In the genomic region with DNA sequence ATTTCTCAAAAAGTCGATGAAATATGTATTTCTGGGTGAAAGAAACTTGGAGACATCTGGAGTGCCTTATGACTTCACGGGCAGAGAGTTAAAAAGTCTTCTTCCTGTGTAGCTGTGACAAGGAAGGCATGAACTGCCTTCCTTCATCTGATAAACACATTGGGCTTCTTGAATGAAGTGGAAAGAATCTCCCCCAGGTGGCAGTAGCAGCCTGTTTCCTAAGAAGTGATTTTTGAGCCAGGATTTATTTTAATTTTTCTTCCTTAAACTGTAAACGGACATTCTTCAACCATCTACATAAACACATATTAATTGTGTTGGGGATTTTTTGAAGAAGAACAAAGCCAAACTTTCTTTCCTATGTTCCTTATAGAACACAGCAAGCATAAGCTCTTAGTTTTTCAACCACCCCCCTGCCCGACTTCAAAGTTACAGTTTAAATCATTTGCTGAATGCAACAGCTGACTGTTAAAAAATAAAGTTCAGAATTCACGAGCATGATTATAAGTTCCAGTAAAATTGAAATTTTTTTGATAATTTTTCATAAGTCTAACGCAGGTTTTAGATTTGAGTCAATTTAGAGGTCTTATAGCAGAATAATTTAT, we compare ENCODE assay signal across 9 cellular contexts. TPM values are rescaled to one million over a fixed set of nuclear protein-coding genes. Genes with fewer than 3 reads are reported as not detected.
DNase-seq lines count a peak whose midpoint lies in the region; ATAC-seq, FAIRE-seq and TF ChIP-seq lines count a peak whose summit lies in the region.
"Had no signal": no experiment of that assay in that cellular context is flagged by ENCODE, and none has a peak within 500 bp of the region (broad histone marks: within the 10 kb centered on the region; RNA-seq: fewer than 3 reads in every experiment).

No MANE protein-coding gene starts in this region.

- H3K36me3 Mint-ChIP-seq in activated T-helper 1 cell treated with anti-CD3 and anti-CD28 coated beads, Interleukin-12 subunit alpha, Interleukin-12 subunit beta, Interleukin-2, Interleukin-4 antibody, amounts not matched to agents 30 ng/mL and 10 ng/mL and 1 ng/mL, durations not matched to agents 14 hours and 24 hours and 36 hours (ENCODE audit: low read depth) = no peaks in the 10 kb centered on the region

- H3K79me2 ChIP-seq in keratinocyte (ENCODE audit: control insufficient read depth, insufficient read depth, low read length) = no peaks in the 10 kb centered on the region

- H3K4me1 Mint-ChIP-seq in activated T-helper 1 cell treated with anti-CD3 and anti-CD28 coated beads, Interleukin-12 subunit alpha, Interleukin-12 subunit beta, Interleukin-2, Interleukin-4 antibody, amounts not matched to agents 30 ng/mL and 10 ng/mL and 1 ng/mL, durations not matched to agents 14 hours and 24 hours and 36 hours (ENCODE audit: low read depth) = no peaks in the 10 kb centered on the region

- peak; percentile 95 for FAIRE-seq in keratinocyte (lab: Jason Lieb, UNC)

- CTCF ChIA-PET in GM10248 (lab: Yijun Ruan, JAX) = interaction anchor here (0.6 to 3.6 kb wide), 12 partner anchors 10 to 1367 kb away, joined by 3 to 14 read pairs (median 4); no protein-coding TSS in a partner anchor

- H3K4me2 ChIP-seq in keratinocyte (ENCODE audit: control insufficient read depth, extremely low read depth, insufficient read depth, low read depth, low read length) = no peak overlapping the region

- POLR2A ChIA-PET in GM10248 (lab: Yijun Ruan, JAX) = no interaction called here

- dilution Hi-C loops in keratinocyte (cut with MboI; ENCODE audit: extremely low pct_ligation_motif_present, low sequenced_read_pairs) = no loop called here

- H3K9me3 ChIP-seq in ascending aorta (no peaks in the 10 kb centered on the region), keratinocyte (ENCODE audit: control insufficient read depth, low read depth, low read length) (no peaks in the 10 kb centered on the region), thoracic aorta (no peaks in the 10 kb centered on the region)

- peak; percentile 72 for ATAC-seq in HG02798 (IDR thresholded peaks at IDR 0.05; ENCODE audit: poor library complexity, unreplicated experiment)
- no peak for ATAC-seq in thoracic aorta (ENCODE audit: insufficient number of reproducible peaks, low FRiP score, low read depth)

- H3K27ac Mint-ChIP-seq in activated T-helper 1 cell treated with anti-CD3 and anti-CD28 coated beads, Interleukin-12 subunit alpha, Interleukin-12 subunit beta, Interleukin-2, Interleukin-4 antibody, amounts not matched to agents 30 ng/mL and 10 ng/mL and 1 ng/mL, durations not matched to agents 14 hours and 24 hours and 36 hours = no peak overlapping the region

- H3K4me3 Mint-ChIP-seq in activated T-helper 1 cell treated with anti-CD3 and anti-CD28 coated beads, Interleukin-12 subunit alpha, Interleukin-12 subunit beta, Interleukin-2, Interleukin-4 antibody, amounts not matched to agents 30 ng/mL and 10 ng/mL and 1 ng/mL, durations not matched to agents 14 hours and 24 hours and 36 hours = no peak overlapping the region

- H3K9ac ChIP-seq in keratinocyte (ENCODE audit: control insufficient read depth, extremely low read depth, insufficient read depth, low read length) = no peak overlapping the region

- peak; percentile 50 for TF ChIP-seq CTCF in GM10248 (IDR thresholded peaks at IDR 0.05; ENCODE audit: control extremely low read depth, extremely low read depth, low read depth, missing control alignments)
- TF ChIP-seq CTCF in ascending aorta (IDR thresholded peaks at IDR 0.05) = peak; percentile 26 to 80 (median 62)
- peak; percentile 53 to 70 (median 65) for TF ChIP-seq CTCF in keratinocyte (optimal IDR thresholded peaks at IDR 0.05 in 1 of 3, IDR thresholded peaks at IDR 0.05 in 1 of 3, conservative IDR thresholded peaks at IDR 0.05 in 1 of 3; ENCODE audit: extremely low read depth in 1 of 3, insufficient read depth in 2 of 3, low read length in 3 of 3)
- TF ChIP-seq CTCF in thoracic aorta (IDR thresholded peaks at IDR 0.05) = peak; percentile 60

- intact Hi-C loops in ascending aorta (cut with DNase I) = loop anchor here (2.0 to 10.0 kb wide), 6 partner anchors 102 to 1635 kb away; partner anchors contain the start of gene DKK2
- intact Hi-C loops in activated T-helper 1 cell treated with anti-CD3 and anti-CD28 coated beads, Interleukin-12 subunit alpha, Interleukin-12 subunit beta, Interleukin-2, Interleukin-4 antibody, amounts not matched to agents 30 ng/mL and 10 ng/mL and 1 ng/mL, durations not matched to agents 14 hours and 24 hours and 36 hours (cut with micrococcal nuclease) = loop anchor here (1.0 to 2.0 kb wide), 3 partner anchors 133 to 813 kb away; no protein-coding TSS in a partner anchor

- peaks cover 16% of the 10 kb centered on the region for H3K27me3 Mint-ChIP-seq in activated T-helper 1 cell treated with anti-CD3 and anti-CD28 coated beads, Interleukin-12 subunit alpha, Interleukin-12 subunit beta, Interleukin-2, Interleukin-4 antibody, amounts not matched to agents 30 ng/mL and 10 ng/mL and 1 ng/mL, durations not matched to agents 14 hours and 24 hours and 36 hours (ENCODE audit: insufficient read depth)

- H3K27me3 ChIP-seq in ascending aorta = no peaks in the 10 kb centered on the region
- no peaks in the 10 kb centered on the region for H3K27me3 ChIP-seq in keratinocyte (ENCODE audit: control insufficient read depth, extremely low read depth, insufficient read depth, low read length)
- H3K27me3 ChIP-seq in thoracic aorta (replicated peaks; ENCODE audit: insufficient read depth) = no peaks in the 10 kb centered on the region

- no peaks in the 10 kb centered on the region for H3K9me3 Mint-ChIP-seq in activated T-helper 1 cell treated with anti-CD3 and anti-CD28 coated beads, Interleukin-12 subunit alpha, Interleukin-12 subunit beta, Interleukin-2, Interleukin-4 antibody, amounts not matched to agents 30 ng/mL and 10 ng/mL and 1 ng/mL, durations not matched to agents 14 hours and 24 hours and 36 hours

- peak; percentile 73 to 76 for DNase-seq in AML-193 (lab: John Stamatoyannopoulos, UW)
- DNase-seq in GM10248 (ENCODE audit: extremely low spot score) = peak; percentile 17
- peak; percentile 3 for DNase-seq in NCI-H2081 treated with DMSO at 0.1 percent for 48 hours (lab: John Stamatoyannopoulos, UW)
- DNase-seq in ascending aorta (ENCODE audit: low spot score in 2 of 2) = peak in 1 of 2 donors; percentile 67
- DNase-seq in keratinocyte (ENCODE audit: low read depth, low spot score) = peak; percentile 52
- DNase-seq in thoracic aorta (ENCODE audit: low spot score) = no peak
- no peak for DNase-seq in activated T-helper 1 cell treated with anti-CD3 and anti-CD28 coated beads, Interleukin-12 subunit alpha, Interleukin-12 subunit beta, Interleukin-2, Interleukin-4 antibody, amounts not matched to agents 30 ng/mL and 10 ng/mL and 1 ng/mL, durations not matched to agents 14 hours and 24 hours and 36 hours (ENCODE audit: low spot score)

- H3K9me1 ChIP-seq in keratinocyte (ENCODE audit: control insufficient read depth, extremely low read depth, insufficient read depth, low read length) = no peaks in the 10 kb centered on the region

- peak overlapping the region; percentile 73 for H2AFZ ChIP-seq in keratinocyte (ENCODE audit: control insufficient read depth, low read length)

- peaks cover 0 to 14% of the 10 kb centered on the region in 2 donors for H3K4me1 ChIP-seq in ascending aorta
- H3K4me1 ChIP-seq in keratinocyte (ENCODE audit: control insufficient read depth, extremely low read depth, insufficient read depth, low read length) = peaks cover 14% of the 10 kb centered on the region
- peaks cover 8 to 26% of the 10 kb centered on the region in 2 donors for H3K4me1 ChIP-seq in thoracic aorta (ENCODE audit: control insufficient read depth in 1 of 2, low read depth in 2 of 2)

- no peaks in the 10 kb centered on the region for H3K36me3 ChIP-seq in ascending aorta
- H3K36me3 ChIP-seq in keratinocyte (ENCODE audit: control insufficient read depth in 2 of 2, extremely low read depth in 1 of 2, insufficient read depth in 2 of 2, low read length in 2 of 2) = no peaks in the 10 kb centered on the region
- H3K36me3 ChIP-seq in thoracic aorta = no peaks in the 10 kb centered on the region

- H4K20me1 ChIP-seq in keratinocyte (ENCODE audit: control insufficient read depth, extremely low read depth, insufficient read depth, low read length) = no peaks in the 10 kb centered on the region

- H3K27ac ChIP-seq in ascending aorta (no peak overlapping the region), keratinocyte (ENCODE audit: control insufficient read depth, insufficient read depth, low read length) (no peak overlapping the region), thoracic aorta (no peak overlapping the region)

- H3K4me3 ChIP-seq in ascending aorta (peak overlapping the region in 1 of 2 donors; percentile 14), keratinocyte (ENCODE audit: control insufficient read depth in 2 of 3, extremely low read depth in 1 of 3, insufficient read depth in 2 of 3, low read depth in 1 of 3, low read length in 3 of 3) (no peak overlapping the region), thoracic aorta (peak overlapping the region; percentile 53)

RNA-seq across cellular contexts. Expression of gene GIMD1, which starts 1.0 kb away (rescaled TPM):
- total RNA-seq in ascending aorta (not detected), thoracic aorta (not detected)
- polyA plus RNA-seq in keratinocyte = not detected in 3 replicates
- polyA plus RNA-seq in keratinocyte (2011; ENCODE audit: low read depth) = not detected
- not detected in 2 replicates for polyA plus RNA-seq in keratinocyte (2011; cell fraction: cytosol; rRNA removed)
- polyA plus RNA-seq in keratinocyte (2011; cell fraction: nucleus; rRNA removed) = not detected in 2 replicates
- not detected in 2 replicates for polyA plus RNA-seq in keratinocyte (2012; ENCODE audit: low replicate concordance)
- not detected in 3 replicates for polyA minus RNA-seq in keratinocyte
- polyA minus RNA-seq in keratinocyte (2011; cell fraction: cytosol; rRNA and poly(A)+ RNA removed) = not detected
- not detected in 2 replicates for polyA minus RNA-seq in keratinocyte (2011; cell fraction: nucleus; rRNA and poly(A)+ RNA removed)
- total RNA-seq in activated T-helper 1 cell treated with anti-CD3 and anti-CD28 coated beads, Interleukin-12 subunit alpha, Interleukin-12 subunit beta, Interleukin-2, Interleukin-4 antibody, amounts not matched to agents 30 ng/mL and 10 ng/mL and 1 ng/mL, durations not matched to agents 14 hours and 24 hours and 36 hours = not detected in 2 replicates
- total RNA-seq: T-helper 2 cell treated with Interferon-gamma antibody and Interleukin-4, amounts not matched to agents 100 ng/mL and 5 ng/mL, for 36 hours had no signal

RNA-seq across cellular contexts. Expression of gene AIMP1, which starts 53.2 kb away (rescaled TPM):
- 14.9 TPM for total RNA-seq in ascending aorta
- polyA plus RNA-seq in keratinocyte = 20.9 to 52.9 TPM (median 28.0 TPM) in 3 replicates
- 123 TPM for polyA plus RNA-seq in keratinocyte (2011; ENCODE audit: low read depth)
- 25.7 and 47.3 TPM in 2 replicates for polyA plus RNA-seq in keratinocyte (2011; cell fraction: cytosol; rRNA removed)
- polyA plus RNA-seq in keratinocyte (2011; cell fraction: nucleus; rRNA removed) = 25.2 and 45.8 TPM in 2 replicates
- polyA plus RNA-seq in keratinocyte (2012; ENCODE audit: low replicate concordance) = 42.7 and 42.8 TPM in 2 replicates
- polyA minus RNA-seq in keratinocyte = 0.66 to 6.5 TPM (median 2.9 TPM) in 3 replicates
- polyA minus RNA-seq in keratinocyte (2011; cell fraction: cytosol; rRNA and poly(A)+ RNA removed) = 9.6 TPM
- 4.3 and 8.8 TPM in 2 replicates for polyA minus RNA-seq in keratinocyte (2011; cell fraction: nucleus; rRNA and poly(A)+ RNA removed)
- total RNA-seq in thoracic aorta = 10 to 100 TPM; 12.6 to 37.3 TPM
- total RNA-seq in activated T-helper 1 cell treated with anti-CD3 and anti-CD28 coated beads, Interleukin-12 subunit alpha, Interleukin-12 subunit beta, Interleukin-2, Interleukin-4 antibody, amounts not matched to agents 30 ng/mL and 10 ng/mL and 1 ng/mL, durations not matched to agents 14 hours and 24 hours and 36 hours = 86.4 and 86.9 TPM in 2 replicates

RNA-seq across cellular contexts. Expression of gene TBCK, which starts 53.5 kb away (rescaled TPM):
- total RNA-seq in ascending aorta = 35.7 TPM
- 14.0 to 22.2 TPM (median 19.3 TPM) in 3 replicates for polyA plus RNA-seq in keratinocyte
- polyA plus RNA-seq in keratinocyte (2011; ENCODE audit: low read depth) = 10.8 TPM
- 10.3 and 20.2 TPM in 2 replicates for polyA plus RNA-seq in keratinocyte (2011; cell fraction: cytosol; rRNA removed)
- 28.8 and 35.3 TPM in 2 replicates for polyA plus RNA-seq in keratinocyte (2011; cell fraction: nucleus; rRNA removed)
- 5.5 and 9.2 TPM in 2 replicates for polyA plus RNA-seq in keratinocyte (2012; ENCODE audit: low replicate concordance)
- polyA minus RNA-seq in keratinocyte = 6.9 to 43.6 TPM (median 32.3 TPM) in 3 replicates
- 11.3 TPM for polyA minus RNA-seq in keratinocyte (2011; cell fraction: cytosol; rRNA and poly(A)+ RNA removed)
- polyA minus RNA-seq in keratinocyte (2011; cell fraction: nucleus; rRNA and poly(A)+ RNA removed) = 55.2 and 76.5 TPM in 2 replicates
- 10 to 100 TPM; 32.9 to 46.3 TPM for total RNA-seq in thoracic aorta
- total RNA-seq in activated T-helper 1 cell treated with anti-CD3 and anti-CD28 coated beads, Interleukin-12 subunit alpha, Interleukin-12 subunit beta, Interleukin-2, Interleukin-4 antibody, amounts not matched to agents 30 ng/mL and 10 ng/mL and 1 ng/mL, durations not matched to agents 14 hours and 24 hours and 36 hours = 24.4 and 25.1 TPM in 2 replicates

Comparison
In these comparisons a context has a peak if more than half of its experiments do, and no peak if none do; other contexts are left out.
1. DNase-seq: peak in AML-193 (2 of 2), GM10248 (single experiment), NCI-H2081 treated with DMSO at 0.1 percent for 48 hours (single experiment) and keratinocyte (single experiment); none in thoracic aorta (single experiment) and activated T-helper 1 cell treated with anti-CD3 and anti-CD28 coated beads, Interleukin-12 subunit alpha, Interleukin-12 subunit beta, Interleukin-2, Interleukin-4 antibody, amounts not matched to agents 30 ng/mL and 10 ng/mL and 1 ng/mL, durations not matched to agents 14 hours and 24 hours and 36 hours (single experiment).
2. Peak in every context shown above with its lines, with median percentiles within 50 percentile points of each other: CTCF ChIP-seq.